ENCODE assay signal across 14 cellular contexts in the genomic region with DNA sequence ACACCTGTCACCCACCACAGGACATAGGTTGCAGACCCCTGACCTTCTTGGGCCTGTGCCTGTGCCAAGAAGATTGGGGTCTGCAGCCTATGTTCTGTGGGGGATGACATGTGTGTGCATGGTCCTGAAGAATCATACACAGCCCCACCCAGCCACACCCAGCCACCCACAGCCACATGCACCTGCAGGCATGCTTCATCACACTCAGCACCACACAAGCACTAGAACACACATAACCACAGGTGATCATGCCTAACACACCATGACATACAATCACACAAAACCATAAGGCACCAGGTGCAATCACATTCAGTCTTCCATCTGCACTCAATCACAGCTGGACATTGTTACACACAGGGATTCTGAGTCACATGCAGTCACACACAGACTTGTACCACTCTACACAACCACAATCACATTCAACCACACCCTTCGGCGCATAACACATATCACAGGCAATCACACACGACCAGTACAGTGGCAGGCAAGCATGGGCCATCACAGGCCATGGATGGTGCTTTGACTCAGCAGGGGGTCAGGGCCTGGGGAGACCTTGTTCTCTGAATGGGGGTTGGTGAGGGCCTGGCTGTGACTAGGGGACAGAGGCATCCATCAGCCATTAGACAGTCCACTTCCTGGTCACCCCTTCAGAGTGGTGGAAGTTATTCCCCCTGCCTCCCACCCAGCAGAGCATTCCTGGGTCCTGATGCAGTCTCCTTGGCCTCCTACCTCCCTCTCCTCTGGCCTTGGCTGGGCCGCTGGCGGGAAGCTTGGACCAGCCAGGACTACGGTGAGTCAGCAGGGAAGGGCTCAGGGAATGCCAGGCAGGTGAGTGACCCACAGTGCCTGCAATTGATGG. TPM values are rescaled to one million over a fixed set of nuclear protein-coding genes. Genes with fewer than 3 reads are reported as not detected.
DNase-seq lines count a peak whose midpoint lies in the region; ATAC-seq and TF ChIP-seq lines count a peak whose summit lies in the region.
"Had no signal": no experiment of that assay in that cellular context is flagged by ENCODE, and none has a peak within 500 bp of the region (broad histone marks: within the 10 kb centered on the region; RNA-seq: fewer than 3 reads in every experiment).

No MANE protein-coding gene starts in this region.

- peak overlapping the region; percentile 73 for H4K91ac ChIP-seq in mesenchymal stem cell (ENCODE audit: low read length)

- no peak overlapping the region for H2AK5ac ChIP-seq in mesenchymal stem cell (ENCODE audit: low read length, severe bottlenecking)

- peak overlapping the region in 1 of 2 experiments; percentile 76 for H3K18ac ChIP-seq in mesenchymal stem cell (ENCODE audit: low read depth in 1 of 2, low read length in 2 of 2)

- H3K4me1 ChIP-seq in mesenchymal stem cell (ENCODE audit: control insufficient read depth, insufficient read depth, low read depth, low read length) (peaks cover 13% of the 10 kb centered on the region), vagina (peaks cover 9% of the 10 kb centered on the region)

- H3K79me1 ChIP-seq in mesenchymal stem cell (replicated peaks; ENCODE audit: low read length, poor library complexity, severe bottlenecking), result no peaks in the 10 kb centered on the region

- peak overlapping the region in 1 of 2 experiments; percentile 12 for H3K14ac ChIP-seq in mesenchymal stem cell (ENCODE audit: low read length in 2 of 2)

- H3K4me2 ChIP-seq in mesenchymal stem cell (ENCODE audit: low read length, poor library complexity, severe bottlenecking), result no peak overlapping the region

- no peak for TF ChIP-seq CTCF in HFFc6 (IDR thresholded peaks at IDR 0.05)
- TF ChIP-seq CTCF in vagina (IDR thresholded peaks at IDR 0.05), result no peak

- H3K36me3 ChIP-seq in mesenchymal stem cell (ENCODE audit: control insufficient read depth in 1 of 2, insufficient read depth in 2 of 2, low read depth in 1 of 2, low read length in 2 of 2) (no peaks in the 10 kb centered on the region), vagina (no peaks in the 10 kb centered on the region)
- H3K36me3 ChIP-seq: gastroesophageal sphincter, Peyer's patch, tibial artery had no signal

- H3K4ac ChIP-seq in mesenchymal stem cell (ENCODE audit: low read depth in 1 of 2, low read length in 2 of 2), result no peak overlapping the region

- H3K27me3 ChIP-seq in mesenchymal stem cell (ENCODE audit: control insufficient read depth in 1 of 2, insufficient read depth in 1 of 2, low read length in 2 of 2), result no peaks in the 10 kb centered on the region
- no peaks in the 10 kb centered on the region for H3K27me3 ChIP-seq in vagina
- H3K27me3 ChIP-seq: gastroesophageal sphincter, Peyer's patch, tibial artery had no signal

- peak overlapping the region; percentile 17 for H2BK15ac ChIP-seq in mesenchymal stem cell (ENCODE audit: low read depth, poor library complexity, severe bottlenecking)

- no peak overlapping the region for H4K8ac ChIP-seq in mesenchymal stem cell (ENCODE audit: low read length)

- TF ChIP-seq POLR2A in vagina (IDR thresholded peaks at IDR 0.05), result no peak

- no peak overlapping the region for H3K23ac ChIP-seq in mesenchymal stem cell (ENCODE audit: low read length in 2 of 2)

- H2BK12ac ChIP-seq in mesenchymal stem cell (ENCODE audit: low read length in 2 of 2), result peak overlapping the region in 1 of 2 experiments; percentile 16

- H3K4me3 Mint-ChIP-seq in HFFc6, result no peak overlapping the region
- no peak overlapping the region for H3K4me3 Mint-ChIP-seq in activated T-helper 2 cell treated with anti-CD3 and anti-CD28 coated beads, Interferon-gamma antibody, Interleukin-2, Interleukin-4, amounts not matched to agents 10 μg/mL and 5 μg/mL and 100 μg/mL, durations not matched to agents 14 hours and 24 hours and 36 hours (ENCODE audit: low read depth)

- DNase-seq in AG20443 (ENCODE audit: low spot score) (peak; percentile 57), HFFc6 (peak; percentile 40), mesenchymal stem cell (no peak), vagina (ENCODE audit: extremely low spot score in 2 of 2) (no peak), midbrain (lab: John Stamatoyannopoulos, UW) (no peak)
- no peak for DNase-seq in activated T-helper 2 cell treated with anti-CD3 and anti-CD28 coated beads, Interferon-gamma antibody, Interleukin-2, Interleukin-4, amounts not matched to agents 10 μg/mL and 5 μg/mL and 100 μg/mL, durations not matched to agents 14 hours and 24 hours and 36 hours (ENCODE audit: low spot score)
- DNase-seq: CD4-positive, alpha-beta memory T cell; left ventricle myocardium superior; NCI-H2171 had no signal

- H3K4me1 Mint-ChIP-seq in HFFc6 (ENCODE audit: low read depth), result peaks cover 39% of the 10 kb centered on the region
- peaks cover 41% of the 10 kb centered on the region for H3K4me1 Mint-ChIP-seq in activated T-helper 2 cell treated with anti-CD3 and anti-CD28 coated beads, Interferon-gamma antibody, Interleukin-2, Interleukin-4, amounts not matched to agents 10 μg/mL and 5 μg/mL and 100 μg/mL, durations not matched to agents 14 hours and 24 hours and 36 hours (ENCODE audit: low read depth)

- no peaks in the 10 kb centered on the region for H3K36me3 Mint-ChIP-seq in HFFc6 (ENCODE audit: low read depth)
- no peaks in the 10 kb centered on the region for H3K36me3 Mint-ChIP-seq in activated T-helper 2 cell treated with anti-CD3 and anti-CD28 coated beads, Interferon-gamma antibody, Interleukin-2, Interleukin-4, amounts not matched to agents 10 μg/mL and 5 μg/mL and 100 μg/mL, durations not matched to agents 14 hours and 24 hours and 36 hours (ENCODE audit: low read depth)
- H3K36me3 Mint-ChIP-seq: CD4-positive, alpha-beta memory T cell had no signal

- H3K27ac Mint-ChIP-seq in HFFc6, result peak overlapping the region; percentile 41
- H3K27ac Mint-ChIP-seq in activated T-helper 2 cell treated with anti-CD3 and anti-CD28 coated beads, Interferon-gamma antibody, Interleukin-2, Interleukin-4, amounts not matched to agents 10 μg/mL and 5 μg/mL and 100 μg/mL, durations not matched to agents 14 hours and 24 hours and 36 hours, result peak overlapping the region; percentile 8

- no peak overlapping the region for H2AFZ ChIP-seq in mesenchymal stem cell (ENCODE audit: low read depth, low read length)

- H3K4me3 ChIP-seq in mesenchymal stem cell (ENCODE audit: insufficient read depth in 1 of 2, low read depth in 1 of 2, low read length in 2 of 2) (no peak overlapping the region), vagina (no peak overlapping the region)
- H3K4me3 ChIP-seq: gastroesophageal sphincter, Peyer's patch, tibial artery had no signal

- no peak for ATAC-seq in HG03565 (IDR thresholded peaks at IDR 0.05; ENCODE audit: unreplicated experiment)
- ATAC-seq in GM21786 (IDR thresholded peaks at IDR 0.05; ENCODE audit: unreplicated experiment), result no peak
- ATAC-seq: gastroesophageal sphincter had no signal

- no peaks in the 10 kb centered on the region for H3K9me3 Mint-ChIP-seq in HFFc6
- no peaks in the 10 kb centered on the region for H3K9me3 Mint-ChIP-seq in activated T-helper 2 cell treated with anti-CD3 and anti-CD28 coated beads, Interferon-gamma antibody, Interleukin-2, Interleukin-4, amounts not matched to agents 10 μg/mL and 5 μg/mL and 100 μg/mL, durations not matched to agents 14 hours and 24 hours and 36 hours

- H3K27ac ChIP-seq in mesenchymal stem cell (ENCODE audit: low read length, poor library complexity, severe bottlenecking) (no peak overlapping the region), vagina (no peak overlapping the region)
- H3K27ac ChIP-seq: gastroesophageal sphincter, tibial artery had no signal

- intact Hi-C loops in activated T-helper 2 cell treated with anti-CD3 and anti-CD28 coated beads, Interferon-gamma antibody, Interleukin-2, Interleukin-4, amounts not matched to agents 10 μg/mL and 5 μg/mL and 100 μg/mL, durations not matched to agents 14 hours and 24 hours and 36 hours (cut with micrococcal nuclease), result no loop called here
- intact Hi-C loops in vagina (cut with DNase I), result no loop called here

- no peak overlapping the region for H2BK120ac ChIP-seq in mesenchymal stem cell (ENCODE audit: low read depth, low read length)

- 67% methylated on average over 5 of the region's 6 CpGs for WGBS in mesenchymal stem cell

- no peak overlapping the region for H3K9ac ChIP-seq in mesenchymal stem cell (ENCODE audit: low read length)

- peaks cover 2% of the 10 kb centered on the region for H3K27me3 Mint-ChIP-seq in HFFc6 (ENCODE audit: insufficient read depth)
- no peaks in the 10 kb centered on the region for H3K27me3 Mint-ChIP-seq in activated T-helper 2 cell treated with anti-CD3 and anti-CD28 coated beads, Interferon-gamma antibody, Interleukin-2, Interleukin-4, amounts not matched to agents 10 μg/mL and 5 μg/mL and 100 μg/mL, durations not matched to agents 14 hours and 24 hours and 36 hours (ENCODE audit: low read depth)
- H3K27me3 Mint-ChIP-seq: CD4-positive, alpha-beta memory T cell had no signal

- no peak overlapping the region for H2BK5ac ChIP-seq in mesenchymal stem cell (ENCODE audit: low read depth, low read length, poor library complexity, severe bottlenecking)

- no peaks in the 10 kb centered on the region for H3K9me3 ChIP-seq in mesenchymal stem cell (ENCODE audit: control insufficient read depth, low read length)
- H3K9me3 ChIP-seq in vagina, result no peaks in the 10 kb centered on the region
- H3K9me3 ChIP-seq: gastroesophageal sphincter, Peyer's patch, tibial artery had no signal

RNA-seq across cellular contexts. Expression of gene EPS8L3, which starts 44.3 kb away (rescaled TPM):
- total RNA-seq in HFFc6 (2021; fragmentation: NEBNext Ultra II Directional; extraction: Animal tissue kit (Norgen Biotek cat#: 25700)), result not detected
- total RNA-seq in activated T-helper 2 cell treated with anti-CD3 and anti-CD28 coated beads, Interferon-gamma antibody, Interleukin-2, Interleukin-4, amounts not matched to agents 10 μg/mL and 5 μg/mL and 100 μg/mL, durations not matched to agents 14 hours and 24 hours and 36 hours, result not detected in 2 replicates
- not detected for polyA plus RNA-seq in mesenchymal stem cell (2013, experiment 1 of 2)
- polyA plus RNA-seq in mesenchymal stem cell (2013, experiment 2 of 2), result not detected
- not detected for total RNA-seq in vagina
- total RNA-seq: CD4-positive, alpha-beta memory T cell; left ventricle myocardium superior had no signal
- polyA plus RNA-seq: CD4-positive, alpha-beta memory T cell had no signal

Comparison
In these comparisons a context has a peak if more than half of its experiments do, and no peak if none do; other contexts are left out.
1. DNase-seq: peak in AG20443 (single experiment) and HFFc6 (single experiment); none in activated T-helper 2 cell treated with anti-CD3 and anti-CD28 coated beads, Interferon-gamma antibody, Interleukin-2, Interleukin-4, amounts not matched to agents 10 μg/mL and 5 μg/mL and 100 μg/mL, durations not matched to agents 14 hours and 24 hours and 36 hours (single experiment), mesenchymal stem cell (single experiment), vagina (0 of 2) and midbrain (single experiment).